11 cellular contexts compared by ENCODE assay signal in genomic region chr6:154994881-154995240, GRCh38. TPM values are rescaled to one million over a fixed set of nuclear protein-coding genes. Genes with fewer than 3 reads are reported as not detected.
A peak's percentile ranks its signal among the peaks of the same experiment; 100 is the strongest.
DNase-seq lines count a peak whose midpoint lies in the region; ATAC-seq and TF ChIP-seq lines count a peak whose summit lies in the region.
"Had no signal": no experiment of that assay in that cellular context is flagged by ENCODE, and none has a peak within 500 bp of the region (broad histone marks: within the 10 kb centered on the region; RNA-seq: fewer than 3 reads in every experiment).

No MANE protein-coding gene starts in this region.

- POLR2A ChIA-PET in SK-N-SH (lab: Yijun Ruan, JAX), result interaction anchor here (0.5 kb wide), 1 partner anchor 8 kb away, joined by 3 read pairs; no protein-coding TSS in a partner anchor
- POLR2A ChIA-PET in activated CD4-positive, alpha-beta memory T cell treated with anti-CD3 and anti-CD28 coated beads, Interleukin-2, amount 10 ng/mL, durations not matched to agents 7 days and 5 days (lab: Charles Lee), result no interaction called here

- DNase-seq in SK-N-SH (no peak), spleen (no peak), DMS153 (lab: John Stamatoyannopoulos, UW) (no peak), SHP77 (lab: John Stamatoyannopoulos, UW) (no peak)
- no peak for DNase-seq in activated CD4-positive, alpha-beta memory T cell treated with anti-CD3 and anti-CD28 coated beads, Interleukin-2, amount 10 ng/mL, durations not matched to agents 7 days and 5 days
- DNase-seq: cortex of kidney, NCI-H187 had no signal

- H3K4me3 Mint-ChIP-seq in activated CD4-positive, alpha-beta memory T cell treated with anti-CD3 and anti-CD28 coated beads, Interleukin-2, amount 10 ng/mL, durations not matched to agents 7 days and 5 days, result peak overlapping the region; percentile 53

- no peaks in the 10 kb centered on the region for H3K9me3 Mint-ChIP-seq in activated CD4-positive, alpha-beta memory T cell treated with anti-CD3 and anti-CD28 coated beads, Interleukin-2, amount 10 ng/mL, durations not matched to agents 7 days and 5 days

- H3K36me3 Mint-ChIP-seq in activated CD4-positive, alpha-beta memory T cell treated with anti-CD3 and anti-CD28 coated beads, Interleukin-2, amount 10 ng/mL, durations not matched to agents 7 days and 5 days (ENCODE audit: low read depth), result no peaks in the 10 kb centered on the region

- 65% methylated on average over 20 of the region's 28 CpGs for WGBS in SK-N-SH (ENCODE audit: low lambda C conversion rate)
- WGBS in spleen, 5 donors, result 16 to 20% (median 18%) methylated on average over 24 to 28 of the region's 28 CpGs

- H3F3A ChIP-seq in SK-N-SH (replicated peaks; ENCODE audit: insufficient read depth), result peaks cover 4% of the 10 kb centered on the region

- peaks cover 11% of the 10 kb centered on the region for H3K4me1 Mint-ChIP-seq in activated CD4-positive, alpha-beta memory T cell treated with anti-CD3 and anti-CD28 coated beads, Interleukin-2, amount 10 ng/mL, durations not matched to agents 7 days and 5 days

- TF ChIP-seq CTCF in SK-N-SH (IDR thresholded peaks at IDR 0.05) (no peak), spleen (IDR thresholded peaks at IDR 0.05 in 8 of 11, conservative IDR thresholded peaks at IDR 0.05 in 3 of 11) (no peak)

- H3K27me3 ChIP-seq in SK-N-SH (ENCODE audit: insufficient read depth) (no peaks in the 10 kb centered on the region), iPS-15b (ENCODE audit: control insufficient read depth, insufficient read depth, low read length) (peaks cover 7% of the 10 kb centered on the region), spleen (replicated peaks in 1 of 7) (peaks cover 0 to 61% (median 23%) of the 10 kb centered on the region in 7 donors)

- H3K27ac ChIP-seq in SK-N-SH (ENCODE audit: low read depth in 2 of 2, low read length in 1 of 2) (no peak overlapping the region), spleen (no peak overlapping the region)
- H3K27ac ChIP-seq: 22Rv1 had no signal

- H3K4me1 ChIP-seq in SK-N-SH (ENCODE audit: control insufficient read depth in 1 of 2, insufficient read depth in 2 of 2, low read depth in 1 of 2, low read length in 1 of 2), result peaks cover 0 to 5% of the 10 kb centered on the region in 2 experiments; a peak in 2 of 4 replicates
- H3K4me1 ChIP-seq in iPS-15b (ENCODE audit: control insufficient read depth, insufficient read depth, low read length), result no peaks in the 10 kb centered on the region
- H3K4me1 ChIP-seq in spleen, result peaks cover 5 to 19% (median 12%) of the 10 kb centered on the region in 6 donors

- ATAC-seq in SK-N-SH treated with all-trans-retinoic acid at 6 μM for 48 hours (no peak), HG03432 (IDR thresholded peaks at IDR 0.05; ENCODE audit: unreplicated experiment) (no peak)

- CTCF ChIA-PET in SK-N-SH (lab: Yijun Ruan, JAX), result interaction anchor here (0.7 to 0.9 kb wide), 2 partner anchors 11 to 181 kb away, joined by 3 read pairs; no protein-coding TSS in a partner anchor
- CTCF ChIA-PET in activated CD4-positive, alpha-beta memory T cell treated with anti-CD3 and anti-CD28 coated beads, Interleukin-2, amount 10 ng/mL, durations not matched to agents 7 days and 5 days (lab: Charles Lee), result no interaction called here

- no peak for TF ChIP-seq RAD21 in SK-N-SH (IDR thresholded peaks at IDR 0.05; ENCODE audit: low read length)

- peaks cover 21% of the 10 kb centered on the region; the same call in 1 of the 2 replicates for H3K79me2 ChIP-seq in SK-N-SH (ENCODE audit: insufficient read depth)

- H3K27ac Mint-ChIP-seq in activated CD4-positive, alpha-beta memory T cell treated with anti-CD3 and anti-CD28 coated beads, Interleukin-2, amount 10 ng/mL, durations not matched to agents 7 days and 5 days, result no peak overlapping the region

- H3K36me3 ChIP-seq in SK-N-SH (replicated peaks in 1 of 2; ENCODE audit: control insufficient read depth in 1 of 2, insufficient read depth in 2 of 2, low read length in 1 of 2), result no peaks in the 10 kb centered on the region
- H3K36me3 ChIP-seq in iPS-15b (ENCODE audit: control insufficient read depth, insufficient read depth, low read length), result no peaks in the 10 kb centered on the region
- no peaks in the 10 kb centered on the region for H3K36me3 ChIP-seq in spleen

- no peak for TF ChIP-seq POLR2A in spleen (IDR thresholded peaks at IDR 0.05)

- H3K4me3 ChIP-seq in SK-N-SH (ENCODE audit: low read depth in 2 of 2, low read length in 1 of 2) (peak overlapping the region; percentile 75; a peak in 3 of 4 replicates), iPS-15b (ENCODE audit: low read depth, low read length) (peak overlapping the region; percentile 77), spleen (peak overlapping the region in 5 of 8 donors; percentile 36 to 66 (median 41))

- H2AFZ ChIP-seq in SK-N-SH (ENCODE audit: low read depth), result no peak overlapping the region

- H3K27me3 Mint-ChIP-seq in activated CD4-positive, alpha-beta memory T cell treated with anti-CD3 and anti-CD28 coated beads, Interleukin-2, amount 10 ng/mL, durations not matched to agents 7 days and 5 days, result peaks cover 20% of the 10 kb centered on the region

- no peak overlapping the region for H3K4me2 ChIP-seq in SK-N-SH

- intact Hi-C loops in spleen (cut with DNase I; ENCODE audit: low total_unique reads), result no loop called here

- TF ChIP-seq EP300 in SK-N-SH (IDR thresholded peaks at IDR 0.05; ENCODE audit: borderline replicate concordance in 1 of 2, low read depth in 1 of 2, low read length in 1 of 2), result no peak

- H3K9me2 ChIP-seq in SK-N-SH, result no peaks in the 10 kb centered on the region

- H3K9me3 ChIP-seq in SK-N-SH, result no peaks in the 10 kb centered on the region
- H3K9me3 ChIP-seq in iPS-15b (ENCODE audit: control insufficient read depth, insufficient read depth, low read length), result no peaks in the 10 kb centered on the region
- H3K9me3 ChIP-seq in spleen, result no peaks in the 10 kb centered on the region

- H3K9ac ChIP-seq in SK-N-SH, result no peak overlapping the region
- peak overlapping the region; percentile 54 for H3K9ac ChIP-seq in iPS-15b (ENCODE audit: low read depth, low read length)

- H4K20me1 ChIP-seq in SK-N-SH (ENCODE audit: insufficient read depth), result no peaks in the 10 kb centered on the region

TF ChIP-seq in SK-N-SH, 30 proteins besides CTCF, POLR2A, EP300 and RAD21 (continues in another document):
- no peak for TF ChIP-seq GATA2 (CRISPR knock-in tag; IDR thresholded peaks at IDR 0.05)
- TF ChIP-seq TEAD4 (IDR thresholded peaks at IDR 0.05; ENCODE audit: borderline replicate concordance, insufficient read depth), result no peak
- no peak for TF ChIP-seq ZBTB33 (IDR thresholded peaks at IDR 0.05; ENCODE audit: borderline replicate concordance, low read depth)
- no peak for TF ChIP-seq YY1 (IDR thresholded peaks at IDR 0.05; ENCODE audit: low read depth)

TF ChIP-seq in SK-N-SH treated with all-trans-retinoic acid at 6 μM for 48 hours, 23 proteins besides CTCF, POLR2A, EP300 and RAD21 (continues in another document):
- TF ChIP-seq POU6F1 (CRISPR knock-in tag; IDR thresholded peaks at IDR 0.05; ENCODE audit: borderline replicate concordance, low read depth), result no peak
- TF ChIP-seq ISL1 (CRISPR knock-in tag; IDR thresholded peaks at IDR 0.05), result no peak
- TF ChIP-seq PATZ1 (CRISPR knock-in tag; IDR thresholded peaks at IDR 0.05; ENCODE audit: borderline replicate concordance), result no peak
- no peak for TF ChIP-seq SNAI2 (CRISPR knock-in tag; IDR thresholded peaks at IDR 0.05)

RNA-seq across cellular contexts. Expression of gene TIAM2, which starts 0.3 kb away (rescaled TPM):
- polyA plus RNA-seq in SK-N-SH (2012; rRNA removed) (10.2 and 13.6 TPM in 2 replicates), spleen (1 to 10 TPM; 4.3 to 5.7 (median 5.4) TPM)
- 10.2 and 10.3 TPM in 2 replicates for polyA plus RNA-seq in SK-N-SH (2012; cell fraction: cytosol; rRNA removed)
- 29.0 and 33.0 TPM in 2 replicates for polyA plus RNA-seq in SK-N-SH (2012; cell fraction: nucleus; rRNA removed)
- total RNA-seq in activated CD4-positive, alpha-beta memory T cell treated with anti-CD3 and anti-CD28 coated beads, Interleukin-2, amount 10 ng/mL, durations not matched to agents 7 days and 5 days, result 1 to 10 TPM; 6.1 to 8.3 TPM
- total RNA-seq in spleen, result 10 to 100 TPM in 6 of 7 donors, 1 to 10 TPM in 1; 9.7 to 21.9 (median 13.1) TPM
